ENCODE assay signal across 8 cellular contexts in genomic region chr16:74666425-74667214, GRCh38. TPM values are rescaled to one million over a fixed set of nuclear protein-coding genes. Genes with fewer than 3 reads are reported as not detected.
DNase-seq lines count a peak whose midpoint lies in the region; ATAC-seq, FAIRE-seq and TF ChIP-seq lines count a peak whose summit lies in the region.

A gene with protein sequence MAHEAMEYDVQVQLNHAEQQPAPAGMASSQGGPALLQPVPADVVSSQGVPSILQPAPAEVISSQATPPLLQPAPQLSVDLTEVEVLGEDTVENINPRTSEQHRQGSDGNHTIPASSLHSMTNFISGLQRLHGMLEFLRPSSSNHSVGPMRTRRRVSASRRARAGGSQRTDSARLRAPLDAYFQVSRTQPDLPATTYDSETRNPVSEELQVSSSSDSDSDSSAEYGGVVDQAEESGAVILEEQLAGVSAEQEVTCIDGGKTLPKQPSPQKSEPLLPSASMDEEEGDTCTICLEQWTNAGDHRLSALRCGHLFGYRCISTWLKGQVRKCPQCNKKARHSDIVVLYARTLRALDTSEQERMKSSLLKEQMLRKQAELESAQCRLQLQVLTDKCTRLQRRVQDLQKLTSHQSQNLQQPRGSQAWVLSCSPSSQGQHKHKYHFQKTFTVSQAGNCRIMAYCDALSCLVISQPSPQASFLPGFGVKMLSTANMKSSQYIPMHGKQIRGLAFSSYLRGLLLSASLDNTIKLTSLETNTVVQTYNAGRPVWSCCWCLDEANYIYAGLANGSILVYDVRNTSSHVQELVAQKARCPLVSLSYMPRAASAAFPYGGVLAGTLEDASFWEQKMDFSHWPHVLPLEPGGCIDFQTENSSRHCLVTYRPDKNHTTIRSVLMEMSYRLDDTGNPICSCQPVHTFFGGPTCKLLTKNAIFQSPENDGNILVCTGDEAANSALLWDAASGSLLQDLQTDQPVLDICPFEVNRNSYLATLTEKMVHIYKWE (minus strand): TSS chr16:74666877. CDS start chr16:74661449, 5,428 bp downstream.

- peaks cover 31% of the 10 kb centered on the region for H3K4me1 Mint-ChIP-seq in T-helper 1 cell treated with Interleukin-12 subunit alpha and Interleukin-12 subunit beta and Interleukin-4 antibody, amounts not matched to agents 30 μg/mL and 1 μg/mL, for 36 hours (ENCODE audit: low read depth)

- H3K9me3 Mint-ChIP-seq in T-helper 1 cell treated with Interleukin-12 subunit alpha and Interleukin-12 subunit beta and Interleukin-4 antibody, amounts not matched to agents 30 μg/mL and 1 μg/mL, for 36 hours = peaks cover 3% of the 10 kb centered on the region

- peaks cover 3% of the 10 kb centered on the region for H3K4me1 ChIP-seq in prostate gland (replicated peaks)

- peak within 1 kb of the TSS; percentile 94 for H3K27ac Mint-ChIP-seq in T-helper 1 cell treated with Interleukin-12 subunit alpha and Interleukin-12 subunit beta and Interleukin-4 antibody, amounts not matched to agents 30 μg/mL and 1 μg/mL, for 36 hours

- in situ Hi-C loops in GM13977 (cut with MboI; ENCODE audit: low pct_unique_long_range_greater_than_20kb, low sequenced_read_pairs, unreplicated experiment) = no loop called here

- no peak for TF ChIP-seq CTCF in GM13977 (IDR thresholded peaks at IDR 0.05; ENCODE audit: extremely low read depth, insufficient read depth, missing control alignments)
- TF ChIP-seq CTCF in prostate gland (IDR thresholded peaks at IDR 0.05) = no peak

- H3K27ac ChIP-seq in prostate gland = peak within 1 kb of the TSS; percentile 34 to 58

- intact Hi-C loops in left ventricle myocardium superior (cut with micrococcal nuclease) (no loop called here), prostate gland (cut with DNase I) (no loop called here)

- peak; percentile 100 for ATAC-seq in HG02884 (IDR thresholded peaks at IDR 0.05; ENCODE audit: unreplicated experiment)
- peak; percentile 100 for ATAC-seq in left ventricle myocardium superior

- H3K9me3 ChIP-seq in prostate gland = no peaks in the 10 kb centered on the region

- peak; percentile 99 for DNase-seq in GM13977 (ENCODE audit: low spot score)
- peak; percentile 97 for DNase-seq in NCI-H1694 (lab: John Stamatoyannopoulos, UW)
- DNase-seq in amygdala (lab: John Stamatoyannopoulos, UW) = peak; percentile 60 to 99 (median 96)
- peak; percentile 95 for DNase-seq in left ventricle myocardium superior
- DNase-seq in prostate gland (ENCODE audit: low spot score) = peak; percentile 99
- DNase-seq in urothelium cell line (ENCODE audit: low spot score) = peak; percentile 99

- no peak for FAIRE-seq in urothelium cell line (lab: Jason Lieb, UNC)

- H3K27me3 Mint-ChIP-seq in T-helper 1 cell treated with Interleukin-12 subunit alpha and Interleukin-12 subunit beta and Interleukin-4 antibody, amounts not matched to agents 30 μg/mL and 1 μg/mL, for 36 hours (ENCODE audit: low read depth) = no peaks in the 10 kb centered on the region

- under 1% methylated on average over 59 of the region's 63 CpGs for WGBS in prostate gland

- H3K4me3 ChIP-seq in prostate gland = peak within 1 kb of the TSS; percentile 76 to 90

- H3K4me3 Mint-ChIP-seq in T-helper 1 cell treated with Interleukin-12 subunit alpha and Interleukin-12 subunit beta and Interleukin-4 antibody, amounts not matched to agents 30 μg/mL and 1 μg/mL, for 36 hours = peak within 1 kb of the TSS; percentile 93

- H3K27me3 ChIP-seq in prostate gland (replicated peaks; ENCODE audit: insufficient read depth) = no peaks in the 10 kb centered on the region

- TF ChIP-seq POLR2A in prostate gland (IDR thresholded peaks at IDR 0.05) = peak; percentile 30

- H3K36me3 ChIP-seq in prostate gland = no peaks in the 10 kb centered on the region

- H3K36me3 Mint-ChIP-seq in T-helper 1 cell treated with Interleukin-12 subunit alpha and Interleukin-12 subunit beta and Interleukin-4 antibody, amounts not matched to agents 30 μg/mL and 1 μg/mL, for 36 hours (ENCODE audit: low read depth) = peaks cover 26% of the 10 kb centered on the region

RNA-seq across cellular contexts. Expression of the gene that starts here (rescaled TPM):
- total RNA-seq in left ventricle myocardium superior (4.6 TPM), prostate gland (10 to 100 TPM; 15.7 to 36.9 TPM)

Comparison
In these comparisons a context has a peak if more than half of its experiments do, and no peak if none do; other contexts are left out.
1. Peak in every context shown above with its lines: DNase-seq, ATAC-seq, H3K4me3 ChIP-seq and H3K27ac ChIP-seq.